In genomic region chr10:80755893-80756292, GRCh38 we compare ENCODE assay signal across 27 cellular contexts.
"Had no signal": no experiment of that assay in that cellular context is flagged by ENCODE, and none has a peak within 500 bp of the region (broad histone marks: within the 10 kb centered on the region; RNA-seq: fewer than 3 reads in every experiment).

No MANE protein-coding gene starts in this region.

- H3K4me3 ChIP-seq: colonic mucosa, coronary artery, dorsolateral prefrontal cortex, esophagus squamous epithelium, gastrocnemius medialis, gastroesophageal sphincter, heart left ventricle, heart right ventricle had no signal

- H3K27me3 ChIP-seq: colonic mucosa, esophagus squamous epithelium, foreskin keratinocyte, gastrocnemius medialis, gastroesophageal sphincter had no signal

- DNase-seq: colonic mucosa; cortex of kidney; dermis blood vessel endothelial cell; dorsolateral prefrontal cortex; effector CD4-positive, alpha-beta T cell; effector CD8-positive, alpha-beta T cell; effector memory CD4-positive, alpha-beta T cell; effector memory CD8-positive, alpha-beta T cell; endodermal cell; erythroblast; esophagus squamous epithelium; foreskin fibroblast; foreskin keratinocyte; foreskin melanocyte; gastrocnemius medialis; glutamatergic neuron; head of caudate nucleus; heart left ventricle; heart right ventricle had no signal

- H3K4me1 ChIP-seq: colonic mucosa, esophagus squamous epithelium, foreskin keratinocyte, gastrocnemius medialis, gastroesophageal sphincter, heart left ventricle, heart right ventricle had no signal

- H3K36me3 ChIP-seq: colonic mucosa, esophagus squamous epithelium, gastrocnemius medialis, gastroesophageal sphincter, heart left ventricle, heart right ventricle had no signal

- H3K9me3 ChIP-seq: colonic mucosa, esophagus squamous epithelium, gastrocnemius medialis, gastroesophageal sphincter, heart left ventricle, heart right ventricle had no signal

- H3K27ac ChIP-seq: colonic mucosa, coronary artery, dorsolateral prefrontal cortex, epithelial cell of prostate, esophagus squamous epithelium, foreskin keratinocyte, gastrocnemius medialis, gastroesophageal sphincter, heart left ventricle, heart right ventricle had no signal

- ATAC-seq: effector memory CD8-positive, alpha-beta T cell; esophagus mucosa; foreskin keratinocyte; gastrocnemius medialis; gastroesophageal sphincter; heart left ventricle; heart right ventricle had no signal

- FAIRE-seq: colon, endometrium, endothelial cell of umbilical vein, frontal cortex had no signal
